37 cellular contexts compared by ENCODE assay signal in the genomic region with DNA sequence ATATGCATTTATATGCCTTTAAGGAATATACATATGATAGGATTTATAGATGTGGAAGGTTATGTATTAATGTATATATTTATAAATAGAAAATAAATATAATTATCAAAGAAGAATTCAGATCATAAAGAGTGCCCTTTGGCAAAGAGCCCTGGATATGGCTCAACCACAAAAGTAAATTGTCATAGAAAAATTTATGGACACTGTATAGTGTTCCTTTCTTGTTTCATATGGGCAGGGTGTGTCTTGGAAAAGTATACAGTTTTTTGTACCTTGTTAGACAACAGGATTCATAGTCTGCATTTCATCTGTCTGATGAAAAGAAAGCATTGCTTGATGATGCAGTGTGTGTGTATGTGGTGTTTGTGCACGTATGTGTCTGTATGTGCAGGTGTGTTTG. TPM values are rescaled to one million over a fixed set of nuclear protein-coding genes. Genes with fewer than 3 reads are reported as not detected.
"Had no signal": no experiment of that assay in that cellular context is flagged by ENCODE, and none has a peak within 500 bp of the region (broad histone marks: within the 10 kb centered on the region; RNA-seq: fewer than 3 reads in every experiment).

No MANE protein-coding gene starts in this region.

- H3K9me3 Mint-ChIP-seq: activated B cell treated with CpG ODN at 0.5 μM for 24 hours; activated CD8-positive, alpha-beta T cell treated with anti-CD3 and anti-CD28 coated beads for 36 hours; activated T-cell treated with anti-CD3 and anti-CD28 coated beads, Interleukin-2, amount 50 U/mL, for 4 hours; activated T-helper 17 cell treated with anti-CD3 and anti-CD28 coated beads, Interleukin-2, amount 50 U/mL, for 72 hours; central memory CD8-positive, alpha-beta T cell; T-cell; T-helper 1 cell treated with Interleukin-12 subunit alpha and Interleukin-12 subunit beta and Interleukin-4 antibody, amounts not matched to agents 30 μg/mL and 1 μg/mL, for 36 hours had no signal

- H3K36me3 ChIP-seq: brain microvascular endothelial cell, gastroesophageal sphincter, heart right ventricle, WERI-Rb-1 had no signal

- FAIRE-seq: astrocyte, bronchial epithelial cell, endometrium, endothelial cell of umbilical vein had no signal

- H3K9me3 ChIP-seq: gastroesophageal sphincter, heart right ventricle had no signal

- H3K27ac ChIP-seq: brain microvascular endothelial cell, epithelial cell of prostate, foreskin keratinocyte, gastroesophageal sphincter, heart right ventricle, WERI-Rb-1 had no signal

- H3K4me1 ChIP-seq: gastroesophageal sphincter, heart right ventricle had no signal

- ATAC-seq: activated CD4-positive, CD25-positive, alpha-beta regulatory T cell treated with anti-CD3 and anti-CD28 coated beads, Interleukin-2, amount 50 U/mL, for 24 hours; activated CD8-positive, alpha-beta T cell treated with anti-CD3 and anti-CD28 coated beads for 36 hours; activated T-cell treated with anti-CD3 and anti-CD28 coated beads, Interleukin-2, amount 50 U/mL, for 4 hours; activated T-helper 17 cell treated with anti-CD3 and anti-CD28 coated beads, Interleukin-2, amount 50 U/mL, for 72 hours; foreskin keratinocyte; gastroesophageal sphincter; heart right ventricle; T-cell had no signal

- H3K4me3 Mint-ChIP-seq: activated B cell treated with CpG ODN at 0.5 μM for 24 hours; activated CD8-positive, alpha-beta T cell treated with anti-CD3 and anti-CD28 coated beads for 36 hours; activated naive CD8-positive, alpha-beta T cell; activated T-cell treated with anti-CD3 and anti-CD28 coated beads, Interleukin-2, amount 50 U/mL, for 4 hours; activated T-helper 17 cell treated with anti-CD3 and anti-CD28 coated beads, Interleukin-2, amount 50 U/mL, for 72 hours; central memory CD8-positive, alpha-beta T cell; T-cell; T-helper 1 cell treated with Interleukin-12 subunit alpha and Interleukin-12 subunit beta and Interleukin-4 antibody, amounts not matched to agents 30 μg/mL and 1 μg/mL, for 36 hours had no signal

- H3K27me3 ChIP-seq: brain microvascular endothelial cell, foreskin keratinocyte, gastroesophageal sphincter had no signal

- H3K27ac Mint-ChIP-seq: activated B cell treated with CpG ODN at 0.5 μM for 24 hours; activated CD8-positive, alpha-beta T cell treated with anti-CD3 and anti-CD28 coated beads for 36 hours; activated naive CD8-positive, alpha-beta T cell; activated T-helper 17 cell treated with anti-CD3 and anti-CD28 coated beads, Interleukin-2, amount 50 U/mL, for 72 hours; T-cell; T-helper 1 cell treated with Interleukin-12 subunit alpha and Interleukin-12 subunit beta and Interleukin-4 antibody, amounts not matched to agents 30 μg/mL and 1 μg/mL, for 36 hours had no signal

- H3K4me3 ChIP-seq: gastroesophageal sphincter, heart right ventricle had no signal

- H3K4me1 Mint-ChIP-seq: activated T-helper 17 cell treated with anti-CD3 and anti-CD28 coated beads, Interleukin-2, amount 50 U/mL, for 72 hours; central memory CD8-positive, alpha-beta T cell; T-cell had no signal

- DNase-seq: activated B cell treated with CpG ODN at 0.5 μM for 24 hours; activated CD4-positive, alpha-beta T cell treated with anti-CD3 and anti-CD28 coated beads for 48 hours; activated CD4-positive, alpha-beta T cell treated with anti-CD3 and anti-CD28 coated beads, Interleukin-2, amount 50 U/mL, for 1 hour; activated CD4-positive, alpha-beta T cell treated with anti-CD3 and anti-CD28 coated beads, Interleukin-2, amount 50 U/mL, for 48 hours; activated CD8-positive, alpha-beta memory T cell treated with anti-CD3 and anti-CD28 coated beads for 24 hours; activated CD8-positive, alpha-beta T cell treated with anti-CD3 and anti-CD28 coated beads for 36 hours; activated effector memory CD4-positive, alpha-beta T cell treated with Interleukin-2 at 50 U/mL for 16 hours; activated gamma-delta T cell treated with Interleukin-2 at 50 U/mL for 16 hours; activated naive CD4-positive, alpha-beta T cell treated with anti-CD3 and anti-CD28 coated beads, Interleukin-2, amount 50 U/mL, for 16 hours; activated naive CD4-positive, alpha-beta T cell treated with Interleukin-2 at 50 U/mL for 16 hours; activated T-cell treated with anti-CD3 and anti-CD28 coated beads, Interleukin-2, amount 50 U/mL, for 4 hours; amniotic stem cell; anterior cingulate cortex; brain microvascular endothelial cell; effector CD8-positive, alpha-beta T cell; foreskin keratinocyte; heart right ventricle; T-cell; T1000; WERI-Rb-1 had no signal

- H3K36me3 Mint-ChIP-seq: activated naive CD8-positive, alpha-beta T cell; T-cell had no signal

RNA-seq across cellular contexts. Expression of a gene that starts 2.9 kb away (rescaled TPM):
- total RNA-seq: activated B cell treated with CpG ODN at 0.5 μM for 24 hours; activated CD8-positive, alpha-beta T cell treated with anti-CD3 and anti-CD28 coated beads for 36 hours; activated T-helper 17 cell treated with anti-CD3 and anti-CD28 coated beads, Interleukin-2, amount 50 U/mL, for 72 hours; astrocyte; cardiac septum; cerebellum; dermis microvascular lymphatic vessel endothelial cell; endothelial cell of umbilical vein; glomerular endothelial cell; heart right ventricle; T-helper 2 cell treated with Interferon-gamma antibody and Interleukin-4, amounts not matched to agents 100 ng/mL and 5 ng/mL, for 36 hours had no signal
- polyA plus RNA-seq: adipose tissue, endothelial cell of umbilical vein had no signal

RNA-seq across cellular contexts. Expression of a gene that starts 8.1 kb away (rescaled TPM):
- total RNA-seq: activated B cell treated with CpG ODN at 0.5 μM for 24 hours; activated CD8-positive, alpha-beta T cell treated with anti-CD3 and anti-CD28 coated beads for 36 hours; activated T-helper 17 cell treated with anti-CD3 and anti-CD28 coated beads, Interleukin-2, amount 50 U/mL, for 72 hours; astrocyte; cardiac septum; cerebellum; dermis microvascular lymphatic vessel endothelial cell; endothelial cell of umbilical vein; glomerular endothelial cell; heart right ventricle; T-helper 2 cell treated with Interferon-gamma antibody and Interleukin-4, amounts not matched to agents 100 ng/mL and 5 ng/mL, for 36 hours had no signal
- polyA plus RNA-seq: endothelial cell of umbilical vein, heart right ventricle had no signal

RNA-seq across cellular contexts. Expression of a gene that starts 12.9 kb away (rescaled TPM):
- total RNA-seq: activated B cell treated with CpG ODN at 0.5 μM for 24 hours; activated CD8-positive, alpha-beta T cell treated with anti-CD3 and anti-CD28 coated beads for 36 hours; activated T-cell treated with anti-CD3 and anti-CD28 coated beads, Interleukin-2, amount 50 U/mL, for 4 hours; astrocyte; cardiac septum; cerebellum; dermis microvascular lymphatic vessel endothelial cell; endothelial cell of umbilical vein; foreskin keratinocyte; gastroesophageal sphincter; glomerular endothelial cell; heart right ventricle; T-cell; T-helper 2 cell treated with Interferon-gamma antibody and Interleukin-4, amounts not matched to agents 100 ng/mL and 5 ng/mL, for 36 hours had no signal
- polyA plus RNA-seq: adipose tissue, endothelial cell of umbilical vein, foreskin keratinocyte, heart right ventricle had no signal

RNA-seq across cellular contexts. Expression of a gene that starts 28.1 kb away (rescaled TPM):
- total RNA-seq: activated B cell treated with CpG ODN at 0.5 μM for 24 hours; activated CD8-positive, alpha-beta T cell treated with anti-CD3 and anti-CD28 coated beads for 36 hours; activated T-cell treated with anti-CD3 and anti-CD28 coated beads, Interleukin-2, amount 50 U/mL, for 4 hours; activated T-helper 17 cell treated with anti-CD3 and anti-CD28 coated beads, Interleukin-2, amount 50 U/mL, for 72 hours; astrocyte; cardiac septum; cerebellum; dermis microvascular lymphatic vessel endothelial cell; endothelial cell of umbilical vein; gastroesophageal sphincter; glomerular endothelial cell; heart right ventricle; T-cell; T-helper 2 cell treated with Interferon-gamma antibody and Interleukin-4, amounts not matched to agents 100 ng/mL and 5 ng/mL, for 36 hours had no signal
- polyA plus RNA-seq: endothelial cell of umbilical vein, foreskin keratinocyte, heart right ventricle had no signal

RNA-seq across cellular contexts. Expression of a gene that starts 33.9 kb away (rescaled TPM):
- total RNA-seq: activated B cell treated with CpG ODN at 0.5 μM for 24 hours; activated CD8-positive, alpha-beta T cell treated with anti-CD3 and anti-CD28 coated beads for 36 hours; activated T-cell treated with anti-CD3 and anti-CD28 coated beads, Interleukin-2, amount 50 U/mL, for 4 hours; activated T-helper 17 cell treated with anti-CD3 and anti-CD28 coated beads, Interleukin-2, amount 50 U/mL, for 72 hours; astrocyte; cardiac septum; cerebellum; dermis microvascular lymphatic vessel endothelial cell; endothelial cell of umbilical vein; heart right ventricle; T-cell; T-helper 2 cell treated with Interferon-gamma antibody and Interleukin-4, amounts not matched to agents 100 ng/mL and 5 ng/mL, for 36 hours had no signal
- polyA plus RNA-seq: adipose tissue, endothelial cell of umbilical vein, heart right ventricle had no signal
